8 cellular contexts compared by ENCODE assay signal in genomic region chr10:31322647-31323046, GRCh38. TPM values are rescaled to one million over a fixed set of nuclear protein-coding genes. Genes with fewer than 3 reads are reported as not detected.
DNase-seq lines count a peak whose midpoint lies in the region; ATAC-seq, FAIRE-seq and TF ChIP-seq lines count a peak whose summit lies in the region.

No MANE protein-coding gene starts in this region.

- no peak for FAIRE-seq in HTR-8/SVneo (lab: Jason Lieb, UNC)

- DNase-seq in BJ (ENCODE audit: low read depth) (no peak), lower lobe of right lung (no peak), GDM1 (lab: John Stamatoyannopoulos, UW) (no peak), HTR-8/SVneo (ENCODE audit: insufficient read length, low spot score) (no peak)
- DNase-seq in T-helper 2 cell treated with Interferon-gamma antibody and Interleukin-4, amounts not matched to agents 5 μg/mL and 100 μg/mL, for 36 hours (ENCODE audit: low spot score), result no peak
- no peak for DNase-seq in stimulated activated CD4-positive, alpha-beta T cell treated with anti-CD3 and anti-CD28 coated beads, Interleukin-4, amount 100 ng/mL, for 24 hours

- TF ChIP-seq CTCF in BJ (IDR thresholded peaks at IDR 0.05; ENCODE audit: insufficient read depth, low read depth, low read length), result peak; percentile 36
- peak; percentile 42; the same call in 1 of the 2 replicates for TF ChIP-seq CTCF in GM12874 (IDR thresholded peaks at IDR 0.05; ENCODE audit: insufficient read depth, low read depth, low read length)
- peak; percentile 27 for TF ChIP-seq CTCF in lower lobe of right lung (IDR thresholded peaks at IDR 0.05)

- no peak overlapping the region for H3K27ac ChIP-seq in lower lobe of right lung

- no peaks in the 10 kb centered on the region for H3K9me3 Mint-ChIP-seq in T-helper 2 cell treated with Interferon-gamma antibody and Interleukin-4, amounts not matched to agents 5 μg/mL and 100 μg/mL, for 36 hours

- H3K27me3 Mint-ChIP-seq in T-helper 2 cell treated with Interferon-gamma antibody and Interleukin-4, amounts not matched to agents 5 μg/mL and 100 μg/mL, for 36 hours (ENCODE audit: low read depth), result no peaks in the 10 kb centered on the region

- peaks cover 23% of the 10 kb centered on the region for H3K4me1 Mint-ChIP-seq in T-helper 2 cell treated with Interferon-gamma antibody and Interleukin-4, amounts not matched to agents 5 μg/mL and 100 μg/mL, for 36 hours (ENCODE audit: low read depth)

- intact Hi-C loops in lower lobe of right lung (cut with DNase I), result no loop called here

- CTCF ChIA-PET in BJ (lab: Yijun Ruan, JAX), result no interaction called here

- POLR2A ChIA-PET in BJ (lab: Charles Lee), result no interaction called here

- peak overlapping the region; percentile 54 for H3K4me3 Mint-ChIP-seq in T-helper 2 cell treated with Interferon-gamma antibody and Interleukin-4, amounts not matched to agents 5 μg/mL and 100 μg/mL, for 36 hours

- H3K27ac Mint-ChIP-seq in T-helper 2 cell treated with Interferon-gamma antibody and Interleukin-4, amounts not matched to agents 5 μg/mL and 100 μg/mL, for 36 hours, result peak overlapping the region; percentile 38

- peaks cover 16% of the 10 kb centered on the region for H3K4me1 ChIP-seq in lower lobe of right lung

- H3K27me3 ChIP-seq in BJ (ENCODE audit: control insufficient read depth, insufficient read depth, low read length), result no peaks in the 10 kb centered on the region
- peaks cover 4% of the 10 kb centered on the region for H3K27me3 ChIP-seq in lower lobe of right lung (ENCODE audit: low read depth)

- no peaks in the 10 kb centered on the region for H3K9me3 ChIP-seq in lower lobe of right lung

- H3K36me3 ChIP-seq in BJ (ENCODE audit: control insufficient read depth, insufficient read depth, low read length) (no peaks in the 10 kb centered on the region), lower lobe of right lung (no peaks in the 10 kb centered on the region)

- peaks cover 8% of the 10 kb centered on the region for H3K36me3 Mint-ChIP-seq in T-helper 2 cell treated with Interferon-gamma antibody and Interleukin-4, amounts not matched to agents 5 μg/mL and 100 μg/mL, for 36 hours (ENCODE audit: low read depth)

- ATAC-seq in lower lobe of right lung, result no peak
- no peak for ATAC-seq in GM18498 (IDR thresholded peaks at IDR 0.05; ENCODE audit: unreplicated experiment)

- H3K4me3 ChIP-seq in BJ (ENCODE audit: low read depth, low read length), result no peak overlapping the region; the same call in 1 of the 2 replicates
- H3K4me3 ChIP-seq in lower lobe of right lung, result no peak overlapping the region

RNA-seq across cellular contexts. Expression of gene ZEB1, which starts 3.6 kb away (rescaled TPM):
- 22.3 and 37.8 TPM in 2 replicates for polyA plus RNA-seq in BJ (2011; rRNA removed)
- 41.5 and 46.7 TPM in 2 replicates for polyA minus RNA-seq in BJ (2011; rRNA and poly(A)+ RNA removed)
- total RNA-seq in lower lobe of right lung, result 46.4 TPM
